Comparison of ENCODE assay signal across 9 cellular contexts in the genomic region with DNA sequence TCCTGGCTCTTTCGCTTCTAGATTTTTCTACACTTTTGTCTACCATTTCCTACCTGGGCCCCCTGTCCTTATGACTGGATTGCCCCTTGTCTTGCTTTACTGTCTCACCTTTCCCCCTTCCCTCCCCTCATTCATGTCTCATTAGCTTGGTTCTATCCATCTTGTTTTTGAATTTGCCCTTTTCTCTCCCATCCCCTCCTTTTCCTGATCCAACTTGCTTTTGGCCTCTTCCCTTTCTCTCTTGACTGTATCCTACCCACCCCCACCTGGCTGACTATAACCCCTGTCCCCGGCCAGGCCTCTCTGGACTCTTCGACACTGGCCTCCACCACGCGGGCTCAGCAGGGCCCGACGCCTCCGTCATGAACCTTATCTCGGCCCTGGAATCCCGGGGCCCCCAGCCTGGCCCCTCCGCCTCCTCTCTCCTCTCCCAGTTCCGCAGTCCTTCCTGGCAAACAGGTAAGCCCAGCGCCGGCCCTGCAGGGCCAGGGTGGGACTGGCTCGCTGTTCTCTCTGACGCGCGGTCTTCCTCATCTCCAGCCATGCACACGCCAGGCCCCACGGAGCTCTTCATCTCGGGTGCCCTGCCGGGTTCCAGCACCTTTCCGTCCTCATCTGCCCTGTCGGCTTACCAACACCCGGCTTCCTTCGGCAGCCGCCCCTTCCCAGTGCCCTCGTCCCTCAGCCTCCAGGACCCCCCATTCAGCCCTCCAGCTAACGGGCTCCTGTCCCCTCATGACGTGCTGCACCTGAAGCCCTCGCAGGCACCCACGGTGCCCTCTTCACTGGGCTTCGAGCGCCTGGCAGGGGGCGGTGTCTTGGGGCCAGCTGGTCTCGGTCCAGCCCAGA. TPM values are rescaled to one million over a fixed set of nuclear protein-coding genes. Genes with fewer than 3 reads are reported as not detected.
A peak's percentile ranks its signal among the peaks of the same experiment; 100 is the strongest.
DNase-seq lines count a peak whose midpoint lies in the region; ATAC-seq and TF ChIP-seq lines count a peak whose summit lies in the region.
"Had no signal": no experiment of that assay in that cellular context is flagged by ENCODE, and none has a peak within 500 bp of the region (broad histone marks: within the 10 kb centered on the region; RNA-seq: fewer than 3 reads in every experiment).

No MANE protein-coding gene starts in this region.

- peaks cover 0 to 12% of the 10 kb centered on the region in 2 experiments; a peak in 1 of 4 replicates for H3K4me1 ChIP-seq in SK-N-SH (ENCODE audit: control insufficient read depth in 1 of 2, insufficient read depth in 2 of 2, low read depth in 1 of 2, low read length in 1 of 2)
- peaks cover 0 to 53% (median 12%) of the 10 kb centered on the region in 3 donors for H3K4me1 ChIP-seq in gastroesophageal sphincter

- peaks cover 42% of the 10 kb centered on the region for H4K20me1 ChIP-seq in SK-N-SH (ENCODE audit: insufficient read depth)

- H3K27me3 ChIP-seq in SK-N-SH (ENCODE audit: insufficient read depth), result no peaks in the 10 kb centered on the region
- no peaks in the 10 kb centered on the region for H3K27me3 ChIP-seq in gastroesophageal sphincter

- H3K36me3 ChIP-seq in SK-N-SH (replicated peaks in 1 of 2; ENCODE audit: control insufficient read depth in 1 of 2, insufficient read depth in 2 of 2, low read length in 1 of 2) (peaks cover 24 to 47% of the 10 kb centered on the region in 2 experiments), gastroesophageal sphincter (peaks cover 0 to 55% of the 10 kb centered on the region in 2 donors)

- H3K4me1 Mint-ChIP-seq in activated B cell treated with CpG ODN at 0.5 μM for 24 hours, result peaks cover 32% of the 10 kb centered on the region
- H3K4me1 Mint-ChIP-seq in stimulated activated memory B cell treated with anti-CD40 and anti-IgM and Interleukin-4, amounts not matched to agents 10 μg/mL and 1 μg/mL and 100 μg/mL, for 72 hours, result peaks cover 30% of the 10 kb centered on the region

- no peaks in the 10 kb centered on the region for H3K9me3 Mint-ChIP-seq in activated B cell treated with CpG ODN at 0.5 μM for 24 hours
- no peaks in the 10 kb centered on the region for H3K9me3 Mint-ChIP-seq in stimulated activated memory B cell treated with anti-CD40 and anti-IgM and Interleukin-4, amounts not matched to agents 10 μg/mL and 1 μg/mL and 100 μg/mL, for 72 hours

- peak overlapping the region in 1 of 2 experiments; percentile 26; a peak in 1 of 4 replicates for H3K27ac ChIP-seq in SK-N-SH (ENCODE audit: low read depth in 2 of 2, low read length in 1 of 2)
- peak overlapping the region; percentile 78 to 98 (median 94) for H3K27ac ChIP-seq in gastroesophageal sphincter

- peaks cover 28% of the 10 kb centered on the region for H3F3A ChIP-seq in SK-N-SH (replicated peaks; ENCODE audit: insufficient read depth)

- POLR2A ChIA-PET in SK-N-SH (lab: Yijun Ruan, JAX) (interaction anchor here (1.0 kb wide), 1 partner anchor 14 kb away, joined by 3 read pairs; a partner anchor contains a TSS), activated B cell treated with CpG ODN at 0.5 μM for 24 hours (lab: Charles Lee) (interaction anchor here (0.5 to 6.5 kb wide), 3 partner anchors 15 to 106 kb away, joined by 3 to 106 read pairs (median 5); a partner anchor contains a TSS)

- peaks cover 31% of the 10 kb centered on the region for H3K36me3 Mint-ChIP-seq in activated B cell treated with CpG ODN at 0.5 μM for 24 hours (ENCODE audit: low read depth)
- peaks cover 27% of the 10 kb centered on the region for H3K36me3 Mint-ChIP-seq in stimulated activated memory B cell treated with anti-CD40 and anti-IgM and Interleukin-4, amounts not matched to agents 10 μg/mL and 1 μg/mL and 100 μg/mL, for 72 hours

- no peak overlapping the region for H2AFZ ChIP-seq in SK-N-SH (ENCODE audit: low read depth)

- peak overlapping the region; percentile 85 for H3K4me3 Mint-ChIP-seq in activated B cell treated with CpG ODN at 0.5 μM for 24 hours
- peak overlapping the region; percentile 73 for H3K4me3 Mint-ChIP-seq in stimulated activated memory B cell treated with anti-CD40 and anti-IgM and Interleukin-4, amounts not matched to agents 10 μg/mL and 1 μg/mL and 100 μg/mL, for 72 hours

- H3K4me3 ChIP-seq in SK-N-SH (ENCODE audit: low read depth in 2 of 2, low read length in 1 of 2) (no peak overlapping the region), gastroesophageal sphincter (no peak overlapping the region)
- H3K4me3 ChIP-seq: mucosa of descending colon had no signal

- CTCF ChIA-PET in SK-N-SH (lab: Yijun Ruan, JAX) (interaction anchor here (1.3 to 2.2 kb wide), 2 partner anchors 24 to 78 kb away, joined by 4 to 12 read pairs; no protein-coding TSS in a partner anchor), activated B cell treated with CpG ODN at 0.5 μM for 24 hours (lab: Charles Lee) (no interaction called here)

- H3K27ac Mint-ChIP-seq in activated B cell treated with CpG ODN at 0.5 μM for 24 hours, result peak overlapping the region; percentile 87
- H3K27ac Mint-ChIP-seq in stimulated activated memory B cell treated with anti-CD40 and anti-IgM and Interleukin-4, amounts not matched to agents 10 μg/mL and 1 μg/mL and 100 μg/mL, for 72 hours, result peak overlapping the region; percentile 89

- H3K9me2 ChIP-seq in SK-N-SH, result no peaks in the 10 kb centered on the region

- DNase-seq in SK-N-SH (no peak), activated B cell treated with CpG ODN at 0.5 μM for 24 hours (no peak), NCI-H1048 (lab: John Stamatoyannopoulos, UW) (no peak), omental fat pad (ENCODE audit: low spot score) (no peak)

- no peak for TF ChIP-seq RAD21 in SK-N-SH (IDR thresholded peaks at IDR 0.05; ENCODE audit: low read length)

- 96% methylated on average over 36 of the region's 36 CpGs for WGBS in SK-N-SH (ENCODE audit: low lambda C conversion rate)
- 84 to 90% methylated on average over 1 to 7 of the region's 36 CpGs for WGBS in gastroesophageal sphincter (ENCODE audit: low coverage in 1 of 2), 2 donors

- ATAC-seq in SK-N-SH treated with all-trans-retinoic acid at 6 μM for 48 hours (no peak), activated B cell treated with CpG ODN at 0.5 μM for 24 hours (ENCODE audit: low read depth) (no peak), gastroesophageal sphincter (no peak), HG02610 (IDR thresholded peaks at IDR 0.05; ENCODE audit: unreplicated experiment) (no peak), omental fat pad (ENCODE audit: low FRiP score) (no peak)
- ATAC-seq in stimulated activated memory B cell treated with anti-CD40 and anti-IgM and Interleukin-4, amounts not matched to agents 10 μg/mL and 1 μg/mL and 100 μg/mL, for 72 hours, result no peak

- no peaks in the 10 kb centered on the region for H3K27me3 Mint-ChIP-seq in activated B cell treated with CpG ODN at 0.5 μM for 24 hours
- no peaks in the 10 kb centered on the region for H3K27me3 Mint-ChIP-seq in stimulated activated memory B cell treated with anti-CD40 and anti-IgM and Interleukin-4, amounts not matched to agents 10 μg/mL and 1 μg/mL and 100 μg/mL, for 72 hours

- intact Hi-C loops in activated B cell treated with CpG ODN at 0.5 μM for 24 hours (cut with micrococcal nuclease), result loop anchor here (5.0 kb wide), 4 partner anchors 97 to 957 kb away; a partner anchor contains a TSS

- TF ChIP-seq POLR2A in gastroesophageal sphincter (IDR thresholded peaks at IDR 0.05), result no peak

- TF ChIP-seq CTCF in SK-N-SH (IDR thresholded peaks at IDR 0.05) (no peak), activated B cell treated with CpG ODN at 0.5 μM for 24 hours (IDR thresholded peaks at IDR 0.05) (no peak), gastroesophageal sphincter (IDR thresholded peaks at IDR 0.05) (no peak), omental fat pad (IDR thresholded peaks at IDR 0.05) (no peak)

- H3K4me2 ChIP-seq in SK-N-SH, result peak overlapping the region; percentile 98; the same call in 1 of the 2 replicates

- TF ChIP-seq EP300 in SK-N-SH (IDR thresholded peaks at IDR 0.05; ENCODE audit: borderline replicate concordance in 1 of 2, low read depth in 1 of 2, low read length in 1 of 2) (no peak), gastroesophageal sphincter (IDR thresholded peaks at IDR 0.05) (no peak)

- H3K79me2 ChIP-seq in SK-N-SH (ENCODE audit: insufficient read depth), result peaks cover 60% of the 10 kb centered on the region

- peak overlapping the region; percentile 1; the same call in 1 of the 2 replicates for H3K9ac ChIP-seq in SK-N-SH

- no peaks in the 10 kb centered on the region for H3K9me3 ChIP-seq in SK-N-SH
- no peaks in the 10 kb centered on the region for H3K9me3 ChIP-seq in gastroesophageal sphincter
- H3K9me3 ChIP-seq: mucosa of descending colon had no signal

RNA-seq across cellular contexts. Expression of a gene that starts 3.4 kb away (rescaled TPM):
- 0.71 and 1.7 TPM in 2 replicates for polyA plus RNA-seq in SK-N-SH (2012; rRNA removed)
- 1.4 and 1.8 TPM in 2 replicates for polyA plus RNA-seq in SK-N-SH (2012; cell fraction: cytosol; rRNA removed)
- 5.2 and 8.9 TPM in 2 replicates for polyA plus RNA-seq in SK-N-SH (2012; cell fraction: nucleus; rRNA removed)
- total RNA-seq in activated B cell treated with CpG ODN at 0.5 μM for 24 hours (37.1 and 42.1 TPM in 2 replicates), gastroesophageal sphincter (10 to 100 TPM in 3 of 4 donors, 1 to 10 TPM in 1; 9.3 to 24.1 (median 14.8) TPM), omental fat pad (10 to 100 TPM in 1 of 4 donors, 1 to 10 TPM in 3; 3.3 to 11.3 (median 4.1) TPM)

RNA-seq across cellular contexts. Expression of a gene that starts 13.3 kb away (rescaled TPM):
- polyA plus RNA-seq in SK-N-SH (2012; rRNA removed), result 0.42 and 0.44 TPM in 2 replicates
- polyA plus RNA-seq in SK-N-SH (2012; cell fraction: cytosol; rRNA removed), result 0.21 and 0.62 TPM in 2 replicates
- polyA plus RNA-seq in SK-N-SH (2012; cell fraction: nucleus; rRNA removed), result 0.33 and 0.42 TPM in 2 replicates
- 1.8 and 2.2 TPM in 2 replicates for total RNA-seq in activated B cell treated with CpG ODN at 0.5 μM for 24 hours
- 1 to 10 TPM in 2 of 4 donors, not detected in 2; 1.0 to 1.1 TPM for total RNA-seq in gastroesophageal sphincter
- 1 to 10 TPM in 2 of 4 donors, under 1 TPM in 1, not detected in 1; 0.79 to 5.2 (median 2.3) TPM for total RNA-seq in omental fat pad

RNA-seq across cellular contexts. Expression of a gene that starts 14.0 kb away (rescaled TPM):
- 101 and 128 TPM in 2 replicates for polyA plus RNA-seq in SK-N-SH (2012; rRNA removed)
- 53.6 and 77.6 TPM in 2 replicates for polyA plus RNA-seq in SK-N-SH (2012; cell fraction: cytosol; rRNA removed)
- 159 and 225 TPM in 2 replicates for polyA plus RNA-seq in SK-N-SH (2012; cell fraction: nucleus; rRNA removed)
- total RNA-seq in activated B cell treated with CpG ODN at 0.5 μM for 24 hours, result 49.9 and 54.8 TPM in 2 replicates
- 10 to 100 TPM; 45.5 to 59.6 (median 51.8) TPM for total RNA-seq in gastroesophageal sphincter
- total RNA-seq in omental fat pad, result 10 to 100 TPM; 36.9 to 70.8 (median 46.4) TPM

RNA-seq across cellular contexts. Expression of a gene that starts 45.6 kb away (rescaled TPM):
- 113 and 141 TPM in 2 replicates for polyA plus RNA-seq in SK-N-SH (2012; rRNA removed)
- polyA plus RNA-seq in SK-N-SH (2012; cell fraction: cytosol; rRNA removed), result 75.1 and 114 TPM in 2 replicates
- 85.4 and 90.9 TPM in 2 replicates for polyA plus RNA-seq in SK-N-SH (2012; cell fraction: nucleus; rRNA removed)
- total RNA-seq in activated B cell treated with CpG ODN at 0.5 μM for 24 hours (4.8 and 5.1 TPM in 2 replicates), gastroesophageal sphincter (100 to 1,000 TPM; 100 to 162 (median 136) TPM), omental fat pad (10 to 100 TPM; 72.2 to 91.0 (median 76.8) TPM)

RNA-seq across cellular contexts. Expression of a gene that starts 47.6 kb away (rescaled TPM):
- 5.5 and 9.5 TPM in 2 replicates for polyA plus RNA-seq in SK-N-SH (2012; rRNA removed)
- 9.1 and 15.9 TPM in 2 replicates for polyA plus RNA-seq in SK-N-SH (2012; cell fraction: cytosol; rRNA removed)
- 51.6 and 91.2 TPM in 2 replicates for polyA plus RNA-seq in SK-N-SH (2012; cell fraction: nucleus; rRNA removed)
- total RNA-seq in activated B cell treated with CpG ODN at 0.5 μM for 24 hours (58.7 and 61.0 TPM in 2 replicates), gastroesophageal sphincter (10 to 100 TPM; 18.2 to 37.5 (median 18.5) TPM), omental fat pad (10 to 100 TPM in 2 of 4 donors, 1 to 10 TPM in 2; 8.8 to 13.6 (median 11.5) TPM)
